Comparison of ENCODE assay signal across 21 cellular contexts in the genomic region with DNA sequence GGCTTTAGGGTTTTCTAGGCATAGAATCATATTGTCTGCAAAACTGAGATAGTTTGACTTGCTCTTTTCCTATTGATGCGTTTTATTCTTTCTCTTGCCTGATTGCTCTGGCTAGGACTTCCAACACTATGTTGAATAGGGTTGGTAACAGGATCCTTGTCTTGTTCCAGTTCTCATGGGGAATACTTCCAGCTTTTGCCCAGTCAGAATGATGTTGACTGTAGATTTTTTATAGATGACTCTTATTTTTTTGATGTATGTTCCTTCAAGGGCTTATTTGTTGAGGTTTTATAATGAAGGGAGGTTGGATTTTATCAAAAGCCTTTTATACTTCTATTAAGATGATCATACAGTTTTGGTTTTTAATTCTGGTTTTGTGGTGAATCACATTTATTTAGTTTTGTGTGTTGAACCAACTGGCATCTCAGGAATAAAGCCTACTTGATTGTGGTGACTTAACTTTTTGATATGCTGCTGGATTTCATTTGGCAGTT.
"Had no signal": no experiment of that assay in that cellular context is flagged by ENCODE, and none has a peak within 500 bp of the region (broad histone marks: within the 10 kb centered on the region; RNA-seq: fewer than 3 reads in every experiment).

No MANE protein-coding gene starts in this region.

- H3K4me1 ChIP-seq: lower lobe of right lung, neural progenitor cell, testis, tibial nerve, upper lobe of right lung, vagina had no signal

- H3K27me3 ChIP-seq: dorsolateral prefrontal cortex, neural progenitor cell, ovary, testis, tibial nerve, upper lobe of right lung, vagina had no signal

- H3K4me3 ChIP-seq: dorsolateral prefrontal cortex, left ventricle myocardium inferior, lower lobe of right lung, neural progenitor cell, ovary, testis, tibial nerve, upper lobe of right lung, vagina had no signal

- DNase-seq: cortex of kidney; dorsolateral prefrontal cortex; effector CD8-positive, alpha-beta T cell; kidney; left cardiac atrium; left ventricle myocardium inferior; lower lobe of right lung; nucleus accumbens; ovary; right cardiac atrium; stimulated activated CD4-positive, alpha-beta T cell treated with anti-CD3 and anti-CD28 coated beads, Interleukin-4, amount 100 ng/mL, for 1 hour; testis; upper lobe of right lung had no signal

- H3K36me3 Mint-ChIP-seq: natural killer cell treated with Interleukin-12 subunit alpha and Interleukin-12 subunit beta and Interleukin-15 and Interleukin-18, amount 100 ng/mL, for 72 hours; neural progenitor cell had no signal

- H3K27me3 Mint-ChIP-seq: memory B cell; natural killer cell treated with Interleukin-12 subunit alpha and Interleukin-12 subunit beta and Interleukin-15 and Interleukin-18, amount 100 ng/mL, for 72 hours; stimulated activated memory B cell treated with anti-CD40 and anti-IgM and Interleukin-4, amounts not matched to agents 10 μg/mL and 1 μg/mL and 100 μg/mL, for 72 hours; stimulated activated naive CD8-positive, alpha-beta T cell treated with anti-CD3 and anti-CD28 coated beads, Interleukin-15, Interleukin-2, amounts not matched to agents 100 ng/mL and 50 ng/mL, for 24 hours had no signal

- H3K27ac ChIP-seq: left ventricle myocardium inferior, lower lobe of right lung, neural progenitor cell, ovary, testis, tibial nerve, upper lobe of right lung, vagina had no signal

- H3K4me1 Mint-ChIP-seq: memory B cell; neural progenitor cell; stimulated activated memory B cell treated with anti-CD40 and anti-IgM and Interleukin-4, amounts not matched to agents 10 μg/mL and 1 μg/mL and 100 μg/mL, for 72 hours had no signal

- H3K9me3 ChIP-seq: ovary, testis, upper lobe of right lung, vagina had no signal

- H3K36me3 ChIP-seq: left ventricle myocardium inferior, lower lobe of right lung, neural progenitor cell, ovary, tibial nerve, upper lobe of right lung, vagina had no signal

- ATAC-seq: left cardiac atrium; lower lobe of right lung; natural killer cell treated with Interleukin-12 subunit alpha and Interleukin-12 subunit beta and Interleukin-15 and Interleukin-18, amount 100 ng/mL, for 72 hours; right cardiac atrium; stimulated activated memory B cell treated with anti-CD40 and anti-IgM and Interleukin-4, amounts not matched to agents 10 μg/mL and 1 μg/mL and 100 μg/mL, for 72 hours; upper lobe of right lung had no signal

- H3K9me3 Mint-ChIP-seq: stimulated activated naive CD8-positive, alpha-beta T cell treated with anti-CD3 and anti-CD28 coated beads, Interleukin-15, Interleukin-2, amounts not matched to agents 100 ng/mL and 50 ng/mL, for 24 hours had no signal

- H3K27ac Mint-ChIP-seq: memory B cell; mesothelial cell of epicardium; natural killer cell treated with Interleukin-12 subunit alpha and Interleukin-12 subunit beta and Interleukin-15 and Interleukin-18, amount 100 ng/mL, for 72 hours; neural progenitor cell; stimulated activated memory B cell treated with anti-CD40 and anti-IgM and Interleukin-4, amounts not matched to agents 10 μg/mL and 1 μg/mL and 100 μg/mL, for 72 hours; stimulated activated naive CD8-positive, alpha-beta T cell treated with anti-CD3 and anti-CD28 coated beads, Interleukin-15, Interleukin-2, amounts not matched to agents 100 ng/mL and 50 ng/mL, for 24 hours had no signal

- H3K4me3 Mint-ChIP-seq: memory B cell; mesothelial cell of epicardium; natural killer cell treated with Interleukin-12 subunit alpha and Interleukin-12 subunit beta and Interleukin-15 and Interleukin-18, amount 100 ng/mL, for 72 hours; neural progenitor cell; stimulated activated memory B cell treated with anti-CD40 and anti-IgM and Interleukin-4, amounts not matched to agents 10 μg/mL and 1 μg/mL and 100 μg/mL, for 72 hours; stimulated activated naive CD8-positive, alpha-beta T cell treated with anti-CD3 and anti-CD28 coated beads, Interleukin-15, Interleukin-2, amounts not matched to agents 100 ng/mL and 50 ng/mL, for 24 hours had no signal
